Comparison of ENCODE assay signal across 15 cellular contexts in the genomic region with DNA sequence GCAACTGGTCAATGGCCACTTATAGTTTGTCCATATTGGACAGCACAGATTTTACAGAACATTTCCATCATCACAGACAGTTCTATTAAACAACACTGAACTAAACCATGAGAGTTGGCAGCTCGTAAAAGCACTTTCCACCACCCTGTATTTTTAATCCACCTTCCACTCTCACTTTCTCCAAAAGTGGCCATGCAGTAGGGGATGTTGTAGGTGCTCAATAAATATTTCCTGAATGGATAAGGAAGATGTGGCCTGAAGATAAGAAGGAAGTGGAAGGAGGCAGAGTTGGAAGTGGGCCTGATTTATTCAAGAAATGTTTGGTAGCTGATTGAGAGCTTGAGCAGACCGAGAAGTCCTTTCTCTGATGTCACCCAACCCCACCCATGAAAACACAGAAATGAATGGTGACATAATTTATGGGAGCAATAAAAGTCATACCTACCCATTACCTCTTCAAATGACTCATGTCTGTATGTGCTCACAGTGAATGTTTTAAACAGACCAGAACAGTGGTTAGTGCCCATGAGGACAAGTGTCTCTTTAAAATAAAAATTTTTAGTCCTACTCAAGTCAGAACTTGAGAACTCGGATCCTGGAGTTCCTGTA. TPM values are rescaled to one million over a fixed set of nuclear protein-coding genes. Genes with fewer than 3 reads are reported as not detected.
DNase-seq lines count a peak whose midpoint lies in the region; ATAC-seq and TF ChIP-seq lines count a peak whose summit lies in the region.
"Had no signal": no experiment of that assay in that cellular context is flagged by ENCODE, and none has a peak within 500 bp of the region (broad histone marks: within the 10 kb centered on the region; RNA-seq: fewer than 3 reads in every experiment).

No MANE protein-coding gene starts in this region.

- peaks cover 0 to 17% of the 10 kb centered on the region in 2 experiments; a peak in 2 of 4 replicates for H3K4me1 ChIP-seq in HCT116 (ENCODE audit: control insufficient read depth in 1 of 2, insufficient read depth in 2 of 2, low read length in 2 of 2)
- H3K4me1 ChIP-seq in body of pancreas: peaks cover 9% of the 10 kb centered on the region
- peaks cover 19% of the 10 kb centered on the region for H3K4me1 ChIP-seq in mucosa of descending colon (ENCODE audit: low read depth)

- no peak overlapping the region for H3K27ac ChIP-seq in HCT116 (ENCODE audit: low read depth, low read length)
- peak overlapping the region; percentile 13 to 76 (median 66) for H3K27ac ChIP-seq in body of pancreas
- H3K27ac ChIP-seq: thoracic aorta had no signal

- H3K9me3 ChIP-seq in HCT116 (ENCODE audit: control insufficient read depth in 1 of 2, insufficient read depth in 1 of 2, low read depth in 1 of 2, low read length in 2 of 2) (no peaks in the 10 kb centered on the region), body of pancreas (no peaks in the 10 kb centered on the region), mucosa of descending colon (no peaks in the 10 kb centered on the region)
- H3K9me3 ChIP-seq: thoracic aorta had no signal

- no peaks in the 10 kb centered on the region for H3K9me2 ChIP-seq in HCT116 (ENCODE audit: insufficient read depth)

- no TSS peak for BruUV-seq in HCT116 (replicated peaks; lab: Mats Ljungman, UMichigan)

- H3K27me3 ChIP-seq in HCT116 (ENCODE audit: insufficient read depth, low read length) (no peaks in the 10 kb centered on the region), body of pancreas (no peaks in the 10 kb centered on the region)

- POLR2A ChIA-PET in HCT116 (lab: Charles Lee): no interaction called here

- no peak overlapping the region for H3K4me3 ChIP-seq in HCT116 (replicated peaks in 1 of 2; ENCODE audit: low read depth in 1 of 2, low read length in 2 of 2)
- H3K4me3 ChIP-seq in body of pancreas: no peak overlapping the region
- no peak overlapping the region for H3K4me3 ChIP-seq in mucosa of descending colon
- H3K4me3 ChIP-seq in lower leg skin (ENCODE audit: low read depth, poor library complexity, severe bottlenecking): no peak overlapping the region
- H3K4me3 ChIP-seq: thoracic aorta had no signal

- RAD21 ChIA-PET in HCT116 (lab: Charles Lee; ENCODE audit: low non-redundant PET in 1 of 2, low total read pairs in 2 of 2, uncharacterized antibody in 2 of 2, unreplicated experiment in 2 of 2): no interaction called here

- TF ChIP-seq POLR2A in HCT116 (IDR thresholded peaks at IDR 0.05; ENCODE audit: borderline replicate concordance, extremely low read depth, insufficient read depth, insufficient read length): no peak
- TF ChIP-seq POLR2A in body of pancreas (IDR thresholded peaks at IDR 0.05): no peak
- TF ChIP-seq POLR2A in lower leg skin (IDR thresholded peaks at IDR 0.05): no peak

- no peak overlapping the region for H3K9ac ChIP-seq in HCT116 (ENCODE audit: low read length)

- intact Hi-C loops in HCT116 (cut with micrococcal nuclease) (no loop called here), body of pancreas (cut with DNase I) (no loop called here), mucosa of descending colon (cut with DNase I, micrococcal nuclease) (no loop called here), lower leg skin (cut with DNase I; ENCODE audit: low total_unique reads) (no loop called here)

- WGBS in body of pancreas, 2 donors: 63 to 81% methylated on average over 3 of the region's 3 CpGs
- WGBS in lower leg skin, 2 donors: 68 to 70% methylated on average over 3 of the region's 3 CpGs

- no peaks in the 10 kb centered on the region for H3K79me2 ChIP-seq in HCT116 (ENCODE audit: insufficient read depth, low read length)

- DNase-seq in Caki2 (ENCODE audit: low read depth): peak; percentile 37
- DNase-seq in HCT116 (ENCODE audit: low read depth, low spot score): peak; percentile 41
- no peak for DNase-seq in body of pancreas
- DNase-seq in mucosa of descending colon: peak in 1 of 3 donors; percentile 72
- DNase-seq in lower leg skin (ENCODE audit: low spot score in 2 of 2): no peak
- DNase-seq: activated CD4-positive, alpha-beta T cell treated with anti-CD3 and anti-CD28 coated beads, Interleukin-2, amount 50 U/mL, for 1 hour; amygdala; cerebellar nuclear complex; foreskin fibroblast; IMR-90; NCI-H526 treated with DMSO at 0.1 percent for 48 hours had no signal

- peak overlapping the region; percentile 39 for H3K4me2 ChIP-seq in HCT116 (ENCODE audit: low read length)

- H3K36me3 ChIP-seq in HCT116 (ENCODE audit: control insufficient read depth in 1 of 2, insufficient read depth in 2 of 2, low read length in 2 of 2) (no peaks in the 10 kb centered on the region), body of pancreas (replicated peaks in 1 of 2; ENCODE audit: insufficient read depth in 1 of 2, low read depth in 2 of 2) (no peaks in the 10 kb centered on the region), mucosa of descending colon (ENCODE audit: low read depth) (no peaks in the 10 kb centered on the region)
- H3K36me3 ChIP-seq: thoracic aorta had no signal

- in situ Hi-C loops in Caki2 (cut with HindIII; ENCODE audit: low pct_unique_long_range_greater_than_20kb, low sequenced_read_pairs): no loop called here

- TF ChIP-seq CTCF in HCT116 (IDR thresholded peaks at IDR 0.05 in 2 of 3, conservative IDR thresholded peaks at IDR 0.05 in 1 of 3; ENCODE audit: borderline replicate concordance in 1 of 3, insufficient read depth in 1 of 3, low read depth in 2 of 3, low read length in 2 of 3) (no peak), body of pancreas (IDR thresholded peaks at IDR 0.05) (no peak), mucosa of descending colon (IDR thresholded peaks at IDR 0.05) (no peak), lower leg skin (IDR thresholded peaks at IDR 0.05) (no peak)

- no peak overlapping the region for H2AFZ ChIP-seq in HCT116 (ENCODE audit: low read depth, low read length, poor library complexity, severe bottlenecking)

- no peak for TF ChIP-seq RAD21 in HCT116 (IDR thresholded peaks at IDR 0.05; ENCODE audit: low read depth)

- H4K20me1 ChIP-seq in HCT116 (ENCODE audit: insufficient read depth): no peaks in the 10 kb centered on the region

- CTCF ChIA-PET in HCT116 (lab: Charles Lee): no interaction called here

- ATAC-seq in HCT116: peak; percentile 62
- ATAC-seq in body of pancreas: peak; percentile 41
- peak; percentile 85 for ATAC-seq in mucosa of descending colon
- ATAC-seq in GM18873 (IDR thresholded peaks at IDR 0.05; ENCODE audit: low FRiP score, unreplicated experiment): no peak
- ATAC-seq in GM21447 (IDR thresholded peaks at IDR 0.05; ENCODE audit: unreplicated experiment): no peak
- ATAC-seq: left lobe of liver had no signal

TF ChIP-seq in HCT116, 20 proteins besides CTCF, POLR2A, EP300 and RAD21:
- peak; percentile 29; the same call in 1 of the 2 replicates for TF ChIP-seq FOSL1 (IDR thresholded peaks at IDR 0.05; ENCODE audit: low read depth)
- TF ChIP-seq, protein P1, sequence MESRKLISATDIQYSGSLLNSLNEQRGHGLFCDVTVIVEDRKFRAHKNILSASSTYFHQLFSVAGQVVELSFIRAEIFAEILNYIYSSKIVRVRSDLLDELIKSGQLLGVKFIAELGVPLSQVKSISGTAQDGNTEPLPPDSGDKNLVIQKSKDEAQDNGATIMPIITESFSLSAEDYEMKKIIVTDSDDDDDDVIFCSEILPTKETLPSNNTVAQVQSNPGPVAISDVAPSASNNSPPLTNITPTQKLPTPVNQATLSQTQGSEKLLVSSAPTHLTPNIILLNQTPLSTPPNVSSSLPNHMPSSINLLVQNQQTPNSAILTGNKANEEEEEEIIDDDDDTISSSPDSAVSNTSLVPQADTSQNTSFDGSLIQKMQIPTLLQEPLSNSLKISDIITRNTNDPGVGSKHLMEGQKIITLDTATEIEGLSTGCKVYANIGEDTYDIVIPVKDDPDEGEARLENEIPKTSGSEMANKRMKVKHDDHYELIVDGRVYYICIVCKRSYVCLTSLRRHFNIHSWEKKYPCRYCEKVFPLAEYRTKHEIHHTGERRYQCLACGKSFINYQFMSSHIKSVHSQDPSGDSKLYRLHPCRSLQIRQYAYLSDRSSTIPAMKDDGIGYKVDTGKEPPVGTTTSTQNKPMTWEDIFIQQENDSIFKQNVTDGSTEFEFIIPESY (IDR thresholded peaks at IDR 0.05; ENCODE audit: extremely low read depth, insufficient replicate concordance, low read length): no peak
TF ChIP-seq in HCT116: peak in this region for 1.

RNA-seq across cellular contexts. Expression of a gene that starts 39.6 kb away (rescaled TPM):
- 120 and 129 TPM in 2 replicates for total RNA-seq in Caki2 (2014; rRNA removed; shearing (Covaris generic); ENCODE audit: low replicate concordance)
- total RNA-seq in HCT116 (2021; ENCODE audit: unreplicated experiment) (265 TPM), body of pancreas (100 to 1,000 TPM; 144 to 266 TPM), mucosa of descending colon (100 to 1,000 TPM; 329 to 348 (median 342) TPM), lower leg skin (100 to 1,000 TPM; 263 to 421 (median 300) TPM)
- 234 and 247 TPM in 2 replicates for polyA plus RNA-seq in HCT116 (2012)

Comparison
In these comparisons a context has a peak if more than half of its experiments do, and no peak if none do; other contexts are left out.
1. DNase-seq: peak in Caki2 (single experiment) and HCT116 (single experiment); none in body of pancreas (0 of 4) and lower leg skin (0 of 2).
2. ATAC-seq: peak in HCT116 (single experiment), body of pancreas (single experiment) and mucosa of descending colon (single experiment); none in GM18873 (single experiment) and GM21447 (single experiment).